Comparison of ENCODE assay signal across 8 cellular contexts in genomic region chr4:16710198-16710597, GRCh38.
"Had no signal": no experiment of that assay in that cellular context is flagged by ENCODE, and none has a peak within 500 bp of the region (broad histone marks: within the 10 kb centered on the region; RNA-seq: fewer than 3 reads in every experiment).

No MANE protein-coding gene starts in this region.

- H3K36me3 Mint-ChIP-seq: IgD-negative memory B cell had no signal

- ATAC-seq: HepG2, K562 had no signal

- H3K4me3 ChIP-seq: K562 had no signal

- H3K27ac ChIP-seq: HL-60 had no signal

- DNase-seq: IMR-90, KBM-7, KG1 had no signal

- H3K27ac Mint-ChIP-seq: IgD-negative memory B cell had no signal

- H3K4me1 Mint-ChIP-seq: IgD-negative memory B cell had no signal

- FAIRE-seq: HepG2, HTR-8/SVneo, K562 had no signal

- H3K4me3 Mint-ChIP-seq: IgD-negative memory B cell had no signal
